ENCODE assay signal across 13 cellular contexts in genomic region chr15:93020976-93021772, GRCh38.
DNase-seq lines count a peak whose midpoint lies in the region; ATAC-seq and TF ChIP-seq lines count a peak whose summit lies in the region.
"Had no signal": no experiment of that assay in that cellular context is flagged by ENCODE, and none has a peak within 500 bp of the region (broad histone marks: within the 10 kb centered on the region; RNA-seq: fewer than 3 reads in every experiment).

No MANE protein-coding gene starts in this region.

- no peaks in the 10 kb centered on the region for H3K27me3 ChIP-seq in stomach

- ATAC-seq in GM18498 (IDR thresholded peaks at IDR 0.05; ENCODE audit: unreplicated experiment): peak; percentile 89
- peak; percentile 72 for ATAC-seq in GM19452 (IDR thresholded peaks at IDR 0.05; ENCODE audit: unreplicated experiment)
- peak; percentile 86 for ATAC-seq in HG02981 (IDR thresholded peaks at IDR 0.05; ENCODE audit: unreplicated experiment)
- peak; percentile 13 to 40 for ATAC-seq in activated naive CD4-positive, alpha-beta T cell treated with anti-CD3 and anti-CD28 coated beads, Interleukin-2, amount 50 U/mL, for 72 hours

- H3K27ac ChIP-seq in stomach: no peak overlapping the region
- H3K27ac ChIP-seq: left ventricle myocardium inferior had no signal

- H3K27ac Mint-ChIP-seq in activated naive CD4-positive, alpha-beta T cell treated with anti-CD3 and anti-CD28 coated beads, Interleukin-2, amount 50 U/mL, for 72 hours: peak overlapping the region; percentile 72 to 84

- no peak for TF ChIP-seq CTCF in stomach (IDR thresholded peaks at IDR 0.05)

- H3K4me1 ChIP-seq in stomach: peaks cover 0 to 22% (median 3%) of the 10 kb centered on the region in 4 donors

- peaks cover 0 to 8% of the 10 kb centered on the region in 2 donors for H3K9me3 Mint-ChIP-seq in activated naive CD4-positive, alpha-beta T cell treated with anti-CD3 and anti-CD28 coated beads, Interleukin-2, amount 50 U/mL, for 72 hours
- H3K9me3 Mint-ChIP-seq: CD14-positive monocyte had no signal

- TF ChIP-seq POLR2A in stomach (IDR thresholded peaks at IDR 0.05): no peak

- intact Hi-C loops in stomach (cut with DNase I; ENCODE audit: low total_unique reads): no loop called here

- H3K9me3 ChIP-seq in stomach: no peaks in the 10 kb centered on the region
- H3K9me3 ChIP-seq: left ventricle myocardium inferior had no signal

- peaks cover 58 to 86% of the 10 kb centered on the region in 2 donors for H3K36me3 Mint-ChIP-seq in activated naive CD4-positive, alpha-beta T cell treated with anti-CD3 and anti-CD28 coated beads, Interleukin-2, amount 50 U/mL, for 72 hours

- WGBS in stomach, 5 donors: 94 to 98% (median 95%) methylated on average over 3 of the region's 3 CpGs

- DNase-seq in activated naive CD4-positive, alpha-beta T cell treated with anti-CD3 and anti-CD28 coated beads, Interleukin-2, amount 50 U/mL, for 72 hours (ENCODE audit: low spot score in 2 of 2): no peak
- DNase-seq in NOMO-1 treated with dmso at 0.1 percent for 144 hours (lab: John Stamatoyannopoulos, UW; ENCODE audit: unreplicated experiment): no peak
- no peak for DNase-seq in stomach
- no peak for DNase-seq in C1 segment of cervical spinal cord (lab: John Stamatoyannopoulos, UW)
- no peak for DNase-seq in CD1c-positive myeloid dendritic cell (ENCODE audit: extremely low spot score)
- DNase-seq: left ventricle myocardium inferior, NCI-H510A, retina, T-helper 9 cell had no signal

- TF ChIP-seq EP300 in stomach (IDR thresholded peaks at IDR 0.05): no peak

- H3K4me3 ChIP-seq in stomach: no peak overlapping the region
- H3K4me3 ChIP-seq: left ventricle myocardium inferior had no signal

- peaks cover 76 to 100% (median 100%) of the 10 kb centered on the region in 4 donors for H3K36me3 ChIP-seq in stomach

Comparison
In these comparisons a context has a peak if more than half of its experiments do, and no peak if none do; other contexts are left out.
1. ATAC-seq: peak in every context shown above with its lines; median percentile 89 in GM18498; 86 in HG02981; 72 in GM19452; 26 in activated naive CD4-positive, alpha-beta T cell treated with anti-CD3 and anti-CD28 coated beads, Interleukin-2, amount 50 U/mL, for 72 hours.